Comparison of ENCODE assay signal across 26 cellular contexts in genomic region chr13:77865588-77865987, GRCh38. TPM values are rescaled to one million over a fixed set of nuclear protein-coding genes. Genes with fewer than 3 reads are reported as not detected.
"Had no signal": no experiment of that assay in that cellular context is flagged by ENCODE, and none has a peak within 500 bp of the region (broad histone marks: within the 10 kb centered on the region; RNA-seq: fewer than 3 reads in every experiment).

No MANE protein-coding gene starts in this region.

- H3K9me3 ChIP-seq: esophagus muscularis mucosa, ovary, thoracic aorta, upper lobe of left lung had no signal

- H3K36me3 Mint-ChIP-seq: natural killer cell; stimulated activated memory B cell treated with anti-CD40 and anti-IgM and Interleukin-4, amounts not matched to agents 10 μg/mL and 1 μg/mL and 100 μg/mL, for 72 hours had no signal

- H3K4me3 ChIP-seq: coronary artery, esophagus muscularis mucosa, lung, ovary, spleen, thoracic aorta, tibial nerve, upper lobe of left lung had no signal

- H3K36me3 ChIP-seq: esophagus muscularis mucosa, ovary, spleen, thoracic aorta, tibial nerve, upper lobe of left lung had no signal

- H3K27ac Mint-ChIP-seq: immature natural killer cell; memory B cell; natural killer cell; stimulated activated memory B cell treated with anti-CD40 and anti-IgM and Interleukin-4, amounts not matched to agents 10 μg/mL and 1 μg/mL and 100 μg/mL, for 72 hours had no signal

- H3K4me3 Mint-ChIP-seq: central memory CD8-positive, alpha-beta T cell; immature natural killer cell; memory B cell; natural killer cell; stimulated activated memory B cell treated with anti-CD40 and anti-IgM and Interleukin-4, amounts not matched to agents 10 μg/mL and 1 μg/mL and 100 μg/mL, for 72 hours had no signal

- H3K27me3 ChIP-seq: esophagus muscularis mucosa, ovary, spleen, tibial nerve, upper lobe of left lung had no signal

- H3K27ac ChIP-seq: coronary artery, esophagus muscularis mucosa, ovary, spleen, thoracic aorta, tibial nerve, upper lobe of left lung had no signal

- DNase-seq: dermis blood vessel endothelial cell; effector memory CD4-positive, alpha-beta T cell; foreskin melanocyte; head of caudate nucleus; hypothalamus; immature natural killer cell; islet precursor cell; kidney glomerular epithelial cell; left colon; natural killer cell; occipital lobe; ovary; posterior cingulate gyrus; spleen; stimulated activated CD4-positive, alpha-beta T cell treated with anti-CD3 and anti-CD28 coated beads, Interleukin-4, amount 100 ng/mL, for 4 hours; stimulated activated naive CD8-positive, alpha-beta T cell treated with anti-CD3 and anti-CD28 coated beads, Interleukin-15, Interleukin-2, amounts not matched to agents 100 U/mL and 50 U/mL, for 24 hours; upper lobe of left lung had no signal

- ATAC-seq: left colon; natural killer cell; sciatic nerve; stimulated activated memory B cell treated with anti-CD40 and anti-IgM and Interleukin-4, amounts not matched to agents 10 μg/mL and 1 μg/mL and 100 μg/mL, for 72 hours; stimulated activated naive CD8-positive, alpha-beta T cell treated with anti-CD3 and anti-CD28 coated beads, Interleukin-15, Interleukin-2, amounts not matched to agents 100 U/mL and 50 U/mL, for 24 hours had no signal

- H3K4me1 Mint-ChIP-seq: central memory CD8-positive, alpha-beta T cell; immature natural killer cell; memory B cell; natural killer cell; stimulated activated memory B cell treated with anti-CD40 and anti-IgM and Interleukin-4, amounts not matched to agents 10 μg/mL and 1 μg/mL and 100 μg/mL, for 72 hours had no signal

RNA-seq across cellular contexts. Expression of gene EDNRB, which starts 53.0 kb away (rescaled TPM):
- total RNA-seq: natural killer cell had no signal
- polyA plus RNA-seq: immature natural killer cell had no signal
